8 cellular contexts compared by ENCODE assay signal in genomic region chr15:29109762-29110161, GRCh38.
"Had no signal": no experiment of that assay in that cellular context is flagged by ENCODE, and none has a peak within 500 bp of the region (broad histone marks: within the 10 kb centered on the region; RNA-seq: fewer than 3 reads in every experiment).

No MANE protein-coding gene starts in this region.

- ATAC-seq: GM23338, HCT116 had no signal

- H2AFZ ChIP-seq: GM23248, GM23338 had no signal

- H3K27ac ChIP-seq: GM23248 had no signal

- H3K9ac ChIP-seq: GM23248 had no signal

- H3K27ac Mint-ChIP-seq: GM23338, HFFc6 had no signal

- H3K36me3 ChIP-seq: HAP-1 had no signal

- H3K4me3 ChIP-seq: GM23248, GM23338, HAP-1 had no signal

- DNase-seq: GM23248, GOT3, H7, HCEC 1CT, HFFc6 had no signal

- H3K4me2 ChIP-seq: GM23338 had no signal

- H3K9me3 ChIP-seq: HAP-1 had no signal

- H3K4me3 Mint-ChIP-seq: GM23338, HFFc6 had no signal

- H3K4me1 ChIP-seq: HAP-1 had no signal

- H3K9me3 Mint-ChIP-seq: GM23338 had no signal
